29 cellular contexts compared by ENCODE assay signal in genomic region chr1:85030536-85030935, GRCh38. TPM values are rescaled to one million over a fixed set of nuclear protein-coding genes. Genes with fewer than 3 reads are reported as not detected.
"Had no signal": no experiment of that assay in that cellular context is flagged by ENCODE, and none has a peak within 500 bp of the region (broad histone marks: within the 10 kb centered on the region; RNA-seq: fewer than 3 reads in every experiment).

No MANE protein-coding gene starts in this region.

- H3K36me3 ChIP-seq: stomach, suprapubic skin, thoracic aorta, thyroid gland, tibial artery, tibial nerve, transverse colon, upper lobe of left lung, upper lobe of right lung, uterus, vagina had no signal

- FAIRE-seq: urothelium cell line had no signal

- H3K27me3 ChIP-seq: stomach, suprapubic skin, testis, thyroid gland, tibial artery, tibial nerve, transverse colon, upper lobe of left lung, upper lobe of right lung, uterus, vagina had no signal

- H3K9me3 ChIP-seq: stomach, suprapubic skin, testis, thoracic aorta, thyroid gland, tibial artery, tibial nerve, transverse colon, upper lobe of left lung, upper lobe of right lung, uterus, vagina had no signal

- H3K9me3 Mint-ChIP-seq: stimulated activated effector memory CD8-positive, alpha-beta T cell treated with anti-CD3 and anti-CD28 coated beads, Interleukin-12 subunit alpha, Interleukin-12 subunit beta, amount 100 ng/mL, for 72 hours; stimulated activated memory B cell treated with anti-CD40 and anti-IgM and Interleukin-4, amounts not matched to agents 10 μg/mL and 1 μg/mL and 100 μg/mL, for 72 hours; stimulated activated naive B cell treated with anti-CD40 and anti-IgM and Interleukin-4, amounts not matched to agents 10 μg/mL and 1 μg/mL and 100 μg/mL, for 72 hours; stimulated activated naive CD8-positive, alpha-beta T cell treated with anti-CD3 and anti-CD28 coated beads, Interleukin-15, amount 100 ng/mL, for 72 hours; stimulated activated naive CD8-positive, alpha-beta T cell treated with anti-CD3 and anti-CD28 coated beads, Interleukin-15, Interleukin-2, amounts not matched to agents 100 ng/mL and 50 ng/mL, for 24 hours; type B pancreatic cell had no signal

- DNase-seq: stimulated activated CD4-positive, alpha-beta T cell treated with anti-CD3 and anti-CD28 coated beads, Interleukin-2, amount 100 ng/mL, for 48 hours; stimulated activated CD4-positive, alpha-beta T cell treated with anti-CD3 and anti-CD28 coated beads, Interleukin-4, amount 100 ng/mL, for 1 hour; stimulated activated CD4-positive, alpha-beta T cell treated with anti-CD3 and anti-CD28 coated beads, Interleukin-4, amount 100 ng/mL, for 24 hours; stimulated activated CD4-positive, alpha-beta T cell treated with anti-CD3 and anti-CD28 coated beads, Interleukin-4, amount 100 ng/mL, for 4 hours; stimulated activated CD8-positive, alpha-beta memory T cell treated with anti-CD3 and anti-CD28 coated beads, Interleukin-4, amount 100 ng/mL, for 48 hours; stimulated activated naive B cell treated with anti-CD40 and anti-IgM and Interleukin-4, amounts not matched to agents 10 μg/mL and 1 μg/mL and 100 μg/mL, for 72 hours; stimulated activated naive CD4-positive, alpha-beta T cell; stimulated activated naive CD4-positive, alpha-beta T cell treated with Interleukin-2 at 50 U/mL for 16 hours; stimulated activated naive CD8-positive, alpha-beta T cell treated with anti-CD3 and anti-CD28 coated beads, Interleukin-15, amount 100 ng/mL, for 72 hours; stimulated activated naive CD8-positive, alpha-beta T cell treated with anti-CD3 and anti-CD28 coated beads, Interleukin-15, Interleukin-2, amounts not matched to agents 100 U/mL and 50 U/mL, for 24 hours; stomach; substantia nigra; testis; thyroid gland; tibial artery; transverse colon; upper lobe of left lung; upper lobe of right lung; uterus had no signal

- H3K27ac Mint-ChIP-seq: stimulated activated effector memory CD8-positive, alpha-beta T cell treated with anti-CD3 and anti-CD28 coated beads, Interleukin-12 subunit alpha, Interleukin-12 subunit beta, amount 100 ng/mL, for 72 hours; stimulated activated memory B cell treated with anti-CD40 and anti-IgM and Interleukin-4, amounts not matched to agents 10 μg/mL and 1 μg/mL and 100 μg/mL, for 72 hours; stimulated activated naive B cell treated with anti-CD40 and anti-IgM and Interleukin-4, amounts not matched to agents 10 μg/mL and 1 μg/mL and 100 μg/mL, for 72 hours; stimulated activated naive CD8-positive, alpha-beta T cell treated with anti-CD3 and anti-CD28 coated beads, Interleukin-15, Interleukin-2, amounts not matched to agents 100 ng/mL and 50 ng/mL, for 24 hours; type B pancreatic cell had no signal

- H3K4me3 Mint-ChIP-seq: stimulated activated effector memory CD8-positive, alpha-beta T cell treated with anti-CD3 and anti-CD28 coated beads, Interleukin-12 subunit alpha, Interleukin-12 subunit beta, amount 100 ng/mL, for 72 hours; stimulated activated memory B cell treated with anti-CD40 and anti-IgM and Interleukin-4, amounts not matched to agents 10 μg/mL and 1 μg/mL and 100 μg/mL, for 72 hours; stimulated activated naive B cell treated with anti-CD40 and anti-IgM and Interleukin-4, amounts not matched to agents 10 μg/mL and 1 μg/mL and 100 μg/mL, for 72 hours; stimulated activated naive CD8-positive, alpha-beta T cell treated with anti-CD3 and anti-CD28 coated beads, Interleukin-15, amount 100 ng/mL, for 72 hours; stimulated activated naive CD8-positive, alpha-beta T cell treated with anti-CD3 and anti-CD28 coated beads, Interleukin-15, Interleukin-2, amounts not matched to agents 100 ng/mL and 50 ng/mL, for 24 hours; type B pancreatic cell had no signal

- H3K4me1 ChIP-seq: stomach, suprapubic skin, testis, thyroid gland, tibial nerve, transverse colon, upper lobe of left lung, upper lobe of right lung, uterus, vagina had no signal

- H3K4me3 ChIP-seq: stomach, suprapubic skin, testis, thoracic aorta, thyroid gland, tibial artery, tibial nerve, transverse colon, upper lobe of left lung, upper lobe of right lung, uterus, vagina had no signal

- ATAC-seq: stimulated activated effector memory CD8-positive, alpha-beta T cell treated with anti-CD3 and anti-CD28 coated beads, Interleukin-12 subunit alpha, Interleukin-12 subunit beta, amount 100 ng/mL, for 72 hours; stimulated activated memory B cell treated with anti-CD40 and anti-IgM and Interleukin-4, amounts not matched to agents 10 μg/mL and 1 μg/mL and 100 μg/mL, for 72 hours; stimulated activated naive B cell treated with anti-CD40 and anti-IgM and Interleukin-4, amounts not matched to agents 10 μg/mL and 1 μg/mL and 100 μg/mL, for 72 hours; stimulated activated naive CD8-positive, alpha-beta T cell treated with anti-CD3 and anti-CD28 coated beads, Interleukin-15, amount 100 ng/mL, for 72 hours; stimulated activated naive CD8-positive, alpha-beta T cell treated with anti-CD3 and anti-CD28 coated beads, Interleukin-15, Interleukin-2, amounts not matched to agents 100 U/mL and 50 U/mL, for 24 hours; upper lobe of right lung had no signal

- H3K27ac ChIP-seq: stomach, suprapubic skin, testis, thoracic aorta, thyroid gland, tibial artery, tibial nerve, transverse colon, upper lobe of left lung, upper lobe of right lung, uterus, vagina had no signal

- H3K36me3 Mint-ChIP-seq: stimulated activated effector memory CD8-positive, alpha-beta T cell treated with anti-CD3 and anti-CD28 coated beads, Interleukin-12 subunit alpha, Interleukin-12 subunit beta, amount 100 ng/mL, for 72 hours; stimulated activated memory B cell treated with anti-CD40 and anti-IgM and Interleukin-4, amounts not matched to agents 10 μg/mL and 1 μg/mL and 100 μg/mL, for 72 hours; stimulated activated naive B cell treated with anti-CD40 and anti-IgM and Interleukin-4, amounts not matched to agents 10 μg/mL and 1 μg/mL and 100 μg/mL, for 72 hours; type B pancreatic cell had no signal

- H3K27me3 Mint-ChIP-seq: stimulated activated memory B cell treated with anti-CD40 and anti-IgM and Interleukin-4, amounts not matched to agents 10 μg/mL and 1 μg/mL and 100 μg/mL, for 72 hours; stimulated activated naive CD8-positive, alpha-beta T cell treated with anti-CD3 and anti-CD28 coated beads, Interleukin-15, Interleukin-2, amounts not matched to agents 100 ng/mL and 50 ng/mL, for 24 hours; type B pancreatic cell had no signal

RNA-seq across cellular contexts. Expression of gene MCOLN3, which starts 17.8 kb away (rescaled TPM):
- total RNA-seq: temporal lobe had no signal

RNA-seq across cellular contexts. Expression of gene MCOLN2, which starts 33.6 kb away (rescaled TPM):
- total RNA-seq: temporal lobe had no signal
